ENCODE assay signal across 9 cellular contexts in genomic region chr18:74797577-74798151, GRCh38.
A peak's percentile ranks its signal among the peaks of the same experiment; 100 is the strongest.
DNase-seq lines count a peak whose midpoint lies in the region; ATAC-seq and TF ChIP-seq lines count a peak whose summit lies in the region.
"Had no signal": no experiment of that assay in that cellular context is flagged by ENCODE, and none has a peak within 500 bp of the region (broad histone marks: within the 10 kb centered on the region; RNA-seq: fewer than 3 reads in every experiment).

No MANE protein-coding gene starts in this region.

- H3K36me3 ChIP-seq in heart right ventricle (no peaks in the 10 kb centered on the region), esophagus squamous epithelium (no peaks in the 10 kb centered on the region)

- ATAC-seq in GM18499 (IDR thresholded peaks at IDR 0.05; ENCODE audit: insufficient read depth, unreplicated experiment), result peak; percentile 24
- ATAC-seq in GM21619 (IDR thresholded peaks at IDR 0.05; ENCODE audit: unreplicated experiment), result peak; percentile 28
- peak; percentile 18 for ATAC-seq in HG03457 (IDR thresholded peaks at IDR 0.05; ENCODE audit: unreplicated experiment)
- peak in 5 of 8 donors; percentile 13 to 52 (median 40) for ATAC-seq in heart right ventricle

- POLR2A ChIA-PET in RWPE1 (lab: Yijun Ruan, JAX; ENCODE audit: low non-redundant PET), result no interaction called here

- peaks cover 0 to 31% (median 9%) of the 10 kb centered on the region in 9 donors for H3K4me1 ChIP-seq in heart right ventricle
- H3K4me1 ChIP-seq in esophagus squamous epithelium, result peaks cover 0 to 12% (median 2%) of the 10 kb centered on the region in 3 donors

- 70 to 75% methylated on average over 6 of the region's 6 CpGs for WGBS in heart right ventricle, 2 donors
- 76 to 83% methylated on average over 6 of the region's 6 CpGs for WGBS in esophagus squamous epithelium, 2 donors

- peak overlapping the region; percentile 4 to 82 (median 70) for H3K27ac ChIP-seq in heart right ventricle
- H3K27ac ChIP-seq in esophagus squamous epithelium, result no peak overlapping the region
- no peak overlapping the region for H3K27ac ChIP-seq in RWPE1

- H3K9me3 ChIP-seq in heart right ventricle, result no peaks in the 10 kb centered on the region
- no peaks in the 10 kb centered on the region for H3K9me3 ChIP-seq in esophagus squamous epithelium

- no peak for TF ChIP-seq CTCF in heart right ventricle (IDR thresholded peaks at IDR 0.05)
- no peak for TF ChIP-seq CTCF in esophagus squamous epithelium (IDR thresholded peaks at IDR 0.05)
- TF ChIP-seq CTCF in RWPE1 (conservative IDR thresholded peaks at IDR 0.05; ENCODE audit: low read depth), result no peak

- DNase-seq in heart right ventricle, result no peak
- no peak for DNase-seq in esophagus squamous epithelium (lab: John Stamatoyannopoulos, UW)
- DNase-seq in AG08395 (ENCODE audit: low spot score), result no peak
- DNase-seq in DMS 273 treated with DMSO at 0.1 percent for 48 hours (lab: John Stamatoyannopoulos, UW), result no peak
- DNase-seq in RWPE1 (ENCODE audit: low spot score), result no peak
- DNase-seq: DMS53 had no signal

- intact Hi-C loops in heart right ventricle (cut with DNase I), result no loop called here
- intact Hi-C loops in esophagus squamous epithelium (cut with DNase I), result no loop called here

- CTCF ChIA-PET in RWPE1 (lab: Yijun Ruan, JAX), result no interaction called here

- H3K4me3 ChIP-seq in heart right ventricle (peak overlapping the region in 2 of 10 donors; percentile 21 to 26), esophagus squamous epithelium (no peak overlapping the region)

- H3K27me3 ChIP-seq in heart right ventricle, result no peaks in the 10 kb centered on the region
- H3K27me3 ChIP-seq in esophagus squamous epithelium, result no peaks in the 10 kb centered on the region

- TF ChIP-seq POLR2A in esophagus squamous epithelium (IDR thresholded peaks at IDR 0.05), result no peak

Comparison
In these comparisons a context has a peak if more than half of its experiments do, and no peak if none do; other contexts are left out.
1. H3K27ac ChIP-seq: peak in heart right ventricle (10 of 10); none in esophagus squamous epithelium (0 of 4) and RWPE1 (single experiment).
2. Peak in every context shown above with its lines, with median percentiles within 50 percentile points of each other: ATAC-seq.